16 cellular contexts compared by ENCODE assay signal in genomic region chr1:92838519-92838918, GRCh38. TPM values are rescaled to one million over a fixed set of nuclear protein-coding genes. Genes with fewer than 3 reads are reported as not detected.
DNase-seq lines count a peak whose midpoint lies in the region; ATAC-seq, FAIRE-seq and TF ChIP-seq lines count a peak whose summit lies in the region.
"Had no signal": no experiment of that assay in that cellular context is flagged by ENCODE, and none has a peak within 500 bp of the region (broad histone marks: within the 10 kb centered on the region; RNA-seq: fewer than 3 reads in every experiment).

No MANE protein-coding gene starts in this region.

- no peak for TF ChIP-seq POLR2A in K562 (conservative IDR thresholded peaks at IDR 0.05)

- H3K4me1 Mint-ChIP-seq in activated T-cell treated with anti-CD3 and anti-CD28 coated beads, Interleukin-2, amount 50 U/mL, for 24 hours (ENCODE audit: low read depth) = peaks cover 72% of the 10 kb centered on the region
- peaks cover 31% of the 10 kb centered on the region for H3K4me1 Mint-ChIP-seq in progenitor cell of endocrine pancreas (ENCODE audit: low read depth)

- TF ChIP-seq CTCF in K562 (IDR thresholded peaks at IDR 0.05 in 2 of 3, conservative IDR thresholded peaks at IDR 0.05 in 1 of 3; ENCODE audit: insufficient read depth in 2 of 3, low read depth in 1 of 3, low read length in 3 of 3) = no peak
- TF ChIP-seq CTCF in progenitor cell of endocrine pancreas (IDR thresholded peaks at IDR 0.05; ENCODE audit: unreplicated experiment) = no peak
- no peak for TF ChIP-seq CTCF in left lung (IDR thresholded peaks at IDR 0.05)

- ATAC-seq in K562 = no peak
- no peak for ATAC-seq in aorta (ENCODE audit: low FRiP score)
- no peak for ATAC-seq in HG03196 (IDR thresholded peaks at IDR 0.05; ENCODE audit: unreplicated experiment)
- ATAC-seq in left lung = no peak

- peaks cover 99% of the 10 kb centered on the region for H3K36me3 Mint-ChIP-seq in activated T-cell treated with anti-CD3 and anti-CD28 coated beads, Interleukin-2, amount 50 U/mL, for 24 hours (ENCODE audit: low read depth)
- H3K36me3 Mint-ChIP-seq in progenitor cell of endocrine pancreas (ENCODE audit: insufficient read depth) = peaks cover 59% of the 10 kb centered on the region

- H4K20me1 ChIP-seq in K562 (replicated peaks; ENCODE audit: control insufficient read depth, insufficient read depth, low read length) = peaks cover 52% of the 10 kb centered on the region

- H3K27ac ChIP-seq in K562 (ENCODE audit: extremely low read depth, low read depth, low read length) = peak overlapping the region; percentile 18; the same call in 1 of the 3 replicates
- H3K27ac ChIP-seq in aorta (ENCODE audit: low read depth in 1 of 2, low read length in 2 of 2) = peak overlapping the region in 1 of 2 donors; percentile 57
- H3K27ac ChIP-seq in left lung = no peak overlapping the region
- H3K27ac ChIP-seq: ovary had no signal

- no peak overlapping the region for H3K9ac ChIP-seq in K562 (ENCODE audit: insufficient read depth in 1 of 2, low read depth in 2 of 2, low read length in 2 of 2)

- BruUV-seq in K562 (replicated peaks; lab: Mats Ljungman, UMichigan) = no TSS peak

- intact Hi-C loops in K562 (cut with micrococcal nuclease) (loop anchor here (10.0 kb wide), 1 partner anchor 524 kb away; no protein-coding TSS in a partner anchor), aorta (cut with DNase I) (loop anchor here in 1 of 2 donors (10.0 kb wide), 1 partner anchor 534 kb away; no protein-coding TSS in a partner anchor), left lung (cut with DNase I) (no loop called here)

- peak overlapping the region; percentile 100 for H3K27ac Mint-ChIP-seq in activated T-cell treated with anti-CD3 and anti-CD28 coated beads, Interleukin-2, amount 50 U/mL, for 24 hours
- peak overlapping the region; percentile 81 for H3K27ac Mint-ChIP-seq in progenitor cell of endocrine pancreas

- H2AFZ ChIP-seq in K562 (ENCODE audit: low read depth, low read length) = no peak overlapping the region

- H3K36me3 ChIP-seq in K562 (ENCODE audit: control insufficient read depth, insufficient read depth, low read length) = peaks cover 99% of the 10 kb centered on the region
- peaks cover 3 to 6% of the 10 kb centered on the region in 2 donors for H3K36me3 ChIP-seq in aorta (ENCODE audit: control insufficient read depth in 1 of 2, insufficient read depth in 2 of 2, low read length in 1 of 2)
- H3K36me3 ChIP-seq in left lung = peaks cover 6 to 100% of the 10 kb centered on the region in 2 donors
- H3K36me3 ChIP-seq: ovary had no signal

- no peaks in the 10 kb centered on the region for H3K9me3 ChIP-seq in K562 (replicated peaks; ENCODE audit: control insufficient read depth, insufficient read depth, low read depth, low read length)
- no peaks in the 10 kb centered on the region for H3K9me3 ChIP-seq in aorta (ENCODE audit: control insufficient read depth, low read length)
- no peaks in the 10 kb centered on the region for H3K9me3 ChIP-seq in left lung
- H3K9me3 ChIP-seq: ovary, spleen had no signal

- H3K27me3 ChIP-seq in K562 (ENCODE audit: control insufficient read depth in 2 of 2, insufficient read depth in 2 of 2, low read length in 2 of 2) (no peaks in the 10 kb centered on the region), aorta (ENCODE audit: control insufficient read depth in 1 of 2, insufficient read depth in 2 of 2, low read length in 1 of 2) (no peaks in the 10 kb centered on the region), left lung (no peaks in the 10 kb centered on the region)
- H3K27me3 ChIP-seq: ovary, spleen had no signal

- H3K4me3 ChIP-seq in K562 (no peak overlapping the region), aorta (ENCODE audit: low read length in 2 of 2) (no peak overlapping the region), left lung (no peak overlapping the region)
- H3K4me3 ChIP-seq: ovary, spleen had no signal

- 5% methylated on average over 1 of the region's 1 CpG for WGBS in K562 (ENCODE audit: insufficient coverage, low coverage, missing lambda C conversion rate)
- WGBS in aorta, 2 donors = 0 to 1% methylated on average over 1 of the region's 1 CpG

- no peaks in the 10 kb centered on the region for H3K9me3 Mint-ChIP-seq in activated T-cell treated with anti-CD3 and anti-CD28 coated beads, Interleukin-2, amount 50 U/mL, for 24 hours
- no peaks in the 10 kb centered on the region for H3K9me3 Mint-ChIP-seq in progenitor cell of endocrine pancreas (ENCODE audit: low read depth)
- H3K9me3 Mint-ChIP-seq: T-helper 1 cell treated with Interleukin-12 subunit alpha and Interleukin-12 subunit beta and Interleukin-4 antibody, amounts not matched to agents 30 μg/mL and 1 μg/mL, for 36 hours had no signal

- no peak for FAIRE-seq in K562 (lab: Jason Lieb, UNC)

- no peak for DNase-seq in activated T-cell treated with anti-CD3 and anti-CD28 coated beads, Interleukin-2, amount 50 U/mL, for 24 hours
- DNase-seq in activated T-cell treated with anti-CD3 and anti-CD28 coated beads, Interleukin-2, amount 50 U/mL, for 1 hour = no peak
- DNase-seq in NAMALWA (ENCODE audit: low spot score) (peak; percentile 24), K562 (ENCODE audit: extremely low read depth in 1 of 4, low spot score in 3 of 4) (no peak), progenitor cell of endocrine pancreas (ENCODE audit: low spot score, unreplicated experiment) (no peak), aorta (no peak), left lung (no peak)
- DNase-seq: anterior cingulate cortex, KG1, NCI-H1930, NCI-H69, ovary, RPMI8226, spleen had no signal

- no peak overlapping the region for H3K4me2 ChIP-seq in K562 (ENCODE audit: insufficient read depth, low read length)

- in situ Hi-C loops in K562 (cut with MboI) = no loop called here

- H3K4me1 ChIP-seq in K562 (replicated peaks in 1 of 2; ENCODE audit: control insufficient read depth in 2 of 2, insufficient read depth in 2 of 2, low read length in 2 of 2) (peaks cover 6 to 16% of the 10 kb centered on the region in 2 experiments; a peak in 3 of 5 replicates), aorta (ENCODE audit: control insufficient read depth in 1 of 2, insufficient read depth in 2 of 2, low read length in 2 of 2) (peaks cover 0 to 2% of the 10 kb centered on the region in 2 donors), left lung (peaks cover 14 to 61% of the 10 kb centered on the region in 2 donors)

- no peaks in the 10 kb centered on the region for H3K27me3 Mint-ChIP-seq in activated T-cell treated with anti-CD3 and anti-CD28 coated beads, Interleukin-2, amount 50 U/mL, for 24 hours
- H3K27me3 Mint-ChIP-seq in progenitor cell of endocrine pancreas = no peaks in the 10 kb centered on the region

- POLR2A ChIA-PET in K562 (lab: Yijun Ruan, JAX) = interaction anchor here (1.5 to 2.3 kb wide), 2 partner anchors 13 to 16 kb away, joined by 8 to 13 read pairs; no protein-coding TSS in a partner anchor

- CTCF ChIA-PET in K562 (lab: Yijun Ruan, JAX; ENCODE audit: low intra/inter-chr PET ratio) = no interaction called here

- TF ChIP-seq RAD21 in K562 (CRISPR knock-in tag; conservative IDR thresholded peaks at IDR 0.05 in 1 of 2, IDR thresholded peaks at IDR 0.05 in 1 of 2) = no peak

- no peak for TF ChIP-seq EP300 in K562 (IDR thresholded peaks at IDR 0.05; ENCODE audit: low read length)

- H3K4me3 Mint-ChIP-seq in activated T-cell treated with anti-CD3 and anti-CD28 coated beads, Interleukin-2, amount 50 U/mL, for 24 hours = peak overlapping the region; percentile 97
- no peak overlapping the region for H3K4me3 Mint-ChIP-seq in progenitor cell of endocrine pancreas (ENCODE audit: low read depth)

- peaks cover 73% of the 10 kb centered on the region for H3K79me2 ChIP-seq in K562 (ENCODE audit: control insufficient read depth, insufficient read depth, low read length)

- H3K9me1 ChIP-seq in K562 (ENCODE audit: control insufficient read depth, insufficient read depth, low read length) = peaks cover 5% of the 10 kb centered on the region

RNA-seq across cellular contexts. Expression of gene RPL5, which starts 6.7 kb away (rescaled TPM):
- 274 and 687 TPM in 2 replicates for total RNA-seq in K562 (2011; cell fraction: chromatin; rRNA removed; ENCODE audit: low replicate concordance)
- 312 and 315 TPM in 2 replicates for total RNA-seq in K562 (2011; cell fraction: nucleolus; rRNA removed)
- total RNA-seq in K562 (2011; cell fraction: nucleoplasm; rRNA removed) = 523 and 836 TPM in 2 replicates
- total RNA-seq in K562 (2014; rRNA removed) (2,174 and 2,757 TPM in 2 replicates), K562 (2014; rRNA removed; fragmentation: Illumina TruSeq; extraction: Trizol) (2,454 and 2,710 TPM in 2 replicates), K562 (2015; rRNA removed; fragmentation: Illumina TruSeq; extraction: Trizol) (2,022 and 2,169 TPM in 2 replicates), K562 (2021) (1,467 and 1,545 TPM in 2 replicates), progenitor cell of endocrine pancreas (1,364 and 1,423 TPM in 2 replicates), aorta (100 to 1,000 TPM; 778 to 824 TPM), left lung (100 to 1,000 TPM; 695 to 747 TPM)
- polyA plus RNA-seq in K562 (2011; rRNA removed) (3,458 and 3,699 TPM in 2 replicates), K562 (2014; fragmentation: Illumina TruSeq; extraction: Trizol) (1,939 and 2,002 TPM in 2 replicates), K562 (2014; fragmentation: Nextera tagmentation; extraction: Ambion mirVana) (1,000 to 10,000 TPM; 4,024 to 4,252 TPM), K562 (2014; rRNA removed) (2,353 and 2,737 TPM in 2 replicates), aorta (1,000 to 10,000 TPM; 1,953 to 3,435 TPM)
- 1,347 and 2,415 TPM in 2 replicates for polyA plus RNA-seq in K562 (2011; cell fraction: cytosol; rRNA removed)
- polyA plus RNA-seq in K562 (2011; cell fraction: nucleus; rRNA removed) = 535 and 1,090 TPM in 2 replicates
- polyA plus RNA-seq in K562 (2012) = 2,779 and 3,498 TPM in 2 replicates
- polyA minus RNA-seq in K562 (2011; rRNA and poly(A)+ RNA removed) = 2,372 and 2,380 TPM in 2 replicates
- polyA minus RNA-seq in K562 (2011; cell fraction: cytosol; rRNA and poly(A)+ RNA removed) = 721 and 764 TPM in 2 replicates
- 194 and 399 TPM in 2 replicates for polyA minus RNA-seq in K562 (2011; cell fraction: nucleus; rRNA and poly(A)+ RNA removed)

RNA-seq across cellular contexts. Expression of gene EVI5, which starts 53.6 kb away (rescaled TPM):
- total RNA-seq in K562 (2011; cell fraction: chromatin; rRNA removed; ENCODE audit: low replicate concordance) = 14.6 and 66.4 TPM in 2 replicates
- total RNA-seq in K562 (2011; cell fraction: nucleolus; rRNA removed) = 12.8 and 17.0 TPM in 2 replicates
- total RNA-seq in K562 (2011; cell fraction: nucleoplasm; rRNA removed) = 17.1 and 20.8 TPM in 2 replicates
- total RNA-seq in K562 (2014; rRNA removed) (25.1 and 50.1 TPM in 2 replicates), K562 (2014; rRNA removed; fragmentation: Illumina TruSeq; extraction: Trizol) (13.7 and 18.5 TPM in 2 replicates), K562 (2015; rRNA removed; fragmentation: Illumina TruSeq; extraction: Trizol) (18.3 and 18.4 TPM in 2 replicates), K562 (2021) (16.5 and 18.7 TPM in 2 replicates), progenitor cell of endocrine pancreas (30.3 and 32.1 TPM in 2 replicates), aorta (10 to 100 TPM; 47.5 to 54.7 TPM), left lung (10 to 100 TPM; 40.3 to 49.7 TPM)
- polyA plus RNA-seq in K562 (2011; rRNA removed) (4.9 and 6.3 TPM in 2 replicates), K562 (2014; fragmentation: Illumina TruSeq; extraction: Trizol) (5.5 and 6.0 TPM in 2 replicates), K562 (2014; fragmentation: Nextera tagmentation; extraction: Ambion mirVana) (1 to 10 TPM; 1.7 to 4.8 TPM), K562 (2014; rRNA removed) (16.2 and 19.6 TPM in 2 replicates), aorta (10 to 100 TPM in 1 of 2 donors, 1 to 10 TPM in 1; 8.3 to 10.5 TPM)
- 1.2 and 2.8 TPM in 2 replicates for polyA plus RNA-seq in K562 (2011; cell fraction: cytosol; rRNA removed)
- 5.2 and 6.8 TPM in 2 replicates for polyA plus RNA-seq in K562 (2011; cell fraction: nucleus; rRNA removed)
- 2.6 and 2.9 TPM in 2 replicates for polyA plus RNA-seq in K562 (2012)
- 23.8 and 27.2 TPM in 2 replicates for polyA minus RNA-seq in K562 (2011; rRNA and poly(A)+ RNA removed)
- 11.1 and 13.0 TPM in 2 replicates for polyA minus RNA-seq in K562 (2011; cell fraction: cytosol; rRNA and poly(A)+ RNA removed)
- 21.0 and 32.9 TPM in 2 replicates for polyA minus RNA-seq in K562 (2011; cell fraction: nucleus; rRNA and poly(A)+ RNA removed)
